9 cellular contexts compared by ENCODE assay signal in the genomic region with DNA sequence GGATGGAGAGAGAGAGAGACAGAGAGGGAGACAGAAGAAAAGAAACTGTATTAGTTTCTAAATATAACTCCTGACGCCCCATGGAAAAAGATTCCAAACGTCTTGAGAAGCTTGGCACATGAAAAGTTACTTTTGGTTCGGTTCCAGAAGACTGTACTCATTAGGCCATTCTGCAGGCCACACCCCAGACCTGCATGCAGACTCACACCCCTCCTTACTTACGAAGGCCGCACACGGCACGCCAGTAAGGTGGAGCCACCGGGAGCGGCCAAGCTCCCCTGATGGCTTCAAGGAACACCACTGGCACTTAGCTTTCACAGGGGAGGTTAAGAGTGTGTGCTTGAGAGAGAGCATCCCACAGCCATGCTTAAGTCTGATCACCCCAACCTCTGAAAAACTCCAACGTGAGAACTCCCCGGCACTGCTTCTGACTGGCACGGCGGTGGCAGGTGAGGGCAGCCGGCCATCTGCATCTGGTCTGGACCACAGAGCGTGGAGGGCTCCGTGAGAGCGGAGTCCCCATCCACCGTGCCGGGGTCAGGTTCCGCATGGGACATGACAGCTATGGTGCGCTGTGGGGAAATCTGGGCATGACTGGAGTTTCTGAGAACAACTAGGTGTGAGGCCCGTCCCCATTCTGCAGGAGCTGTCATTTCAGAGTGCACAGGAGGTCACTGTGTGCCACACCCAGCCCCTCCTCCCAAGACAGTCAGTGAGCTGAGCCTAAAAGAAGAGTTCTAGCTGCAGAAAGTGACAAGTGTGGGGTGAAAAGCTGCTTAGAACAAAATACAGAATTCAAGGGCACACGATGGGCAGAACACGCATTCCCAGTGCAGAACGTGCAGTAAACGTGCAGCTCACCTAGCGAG.
DNase-seq lines count a peak whose midpoint lies in the region; ATAC-seq and TF ChIP-seq lines count a peak whose summit lies in the region.
"Had no signal": no experiment of that assay in that cellular context is flagged by ENCODE, and none has a peak within 500 bp of the region (broad histone marks: within the 10 kb centered on the region; RNA-seq: fewer than 3 reads in every experiment).

No MANE protein-coding gene starts in this region.

- H3K4me3 Mint-ChIP-seq in activated T-cell treated with anti-CD3 and anti-CD28 coated beads, Interleukin-2, amount 50 U/mL, for 24 hours, result no peak overlapping the region
- peak overlapping the region; percentile 67 for H3K4me3 Mint-ChIP-seq in type B pancreatic cell

- TF ChIP-seq CTCF in mucosa of descending colon (IDR thresholded peaks at IDR 0.05) (no peak), type B pancreatic cell (conservative IDR thresholded peaks at IDR 0.05) (no peak)

- no peak for DNase-seq in activated T-cell treated with anti-CD3 and anti-CD28 coated beads, Interleukin-2, amount 50 U/mL, for 24 hours
- DNase-seq in activated T-cell treated with anti-CD3 and anti-CD28 coated beads for 4 hours, result no peak
- DNase-seq in mucosa of descending colon, result peak; percentile 81 to 84 (median 83)
- no peak for DNase-seq in type B pancreatic cell (ENCODE audit: extremely low spot score, unreplicated experiment)
- DNase-seq in stimulated activated CD4-positive, alpha-beta T cell treated with anti-CD3 and anti-CD28 coated beads, Interleukin-4, amount 100 ng/mL, for 4 hours, result no peak
- DNase-seq in NCI-H1436 (lab: John Stamatoyannopoulos, UW), result no peak

- H3K4me3 ChIP-seq in mucosa of descending colon, result no peak overlapping the region
- H3K4me3 ChIP-seq: SK-N-MC had no signal

- peaks cover 100% of the 10 kb centered on the region for H3K36me3 Mint-ChIP-seq in activated T-cell treated with anti-CD3 and anti-CD28 coated beads, Interleukin-2, amount 50 U/mL, for 24 hours (ENCODE audit: low read depth)
- H3K36me3 Mint-ChIP-seq in type B pancreatic cell, result peaks cover 30% of the 10 kb centered on the region

- H3K4me1 ChIP-seq in mucosa of descending colon (ENCODE audit: low read depth), result peaks cover 46% of the 10 kb centered on the region

- peak overlapping the region; percentile 100 for H3K27ac Mint-ChIP-seq in activated T-cell treated with anti-CD3 and anti-CD28 coated beads, Interleukin-2, amount 50 U/mL, for 24 hours
- H3K27ac Mint-ChIP-seq in type B pancreatic cell, result peak overlapping the region; percentile 97

- H3K9me3 ChIP-seq in mucosa of descending colon, result no peaks in the 10 kb centered on the region

- peaks cover 6% of the 10 kb centered on the region for H3K36me3 ChIP-seq in mucosa of descending colon (ENCODE audit: low read depth)

- no peaks in the 10 kb centered on the region for H3K27me3 Mint-ChIP-seq in activated T-cell treated with anti-CD3 and anti-CD28 coated beads, Interleukin-2, amount 50 U/mL, for 24 hours
- no peaks in the 10 kb centered on the region for H3K27me3 Mint-ChIP-seq in type B pancreatic cell

- H3K27ac ChIP-seq in cingulate gyrus (ENCODE audit: low read depth, low read length), result peak overlapping the region; percentile 98
- H3K27ac ChIP-seq: SK-N-MC had no signal

- H3K9me3 Mint-ChIP-seq in activated T-cell treated with anti-CD3 and anti-CD28 coated beads, Interleukin-2, amount 50 U/mL, for 24 hours, result no peaks in the 10 kb centered on the region
- H3K9me3 Mint-ChIP-seq in type B pancreatic cell, result no peaks in the 10 kb centered on the region

- intact Hi-C loops in mucosa of descending colon (cut with DNase I, micrococcal nuclease), result loop anchor here in 1 of 2 donors (10.0 kb wide), 1 partner anchor 59 kb away; the partner anchor contains the start of gene MYH9

- peak; percentile 82 for ATAC-seq in mucosa of descending colon
- ATAC-seq in HG03342 (IDR thresholded peaks at IDR 0.05; ENCODE audit: unreplicated experiment), result no peak

- H3K4me1 Mint-ChIP-seq in activated T-cell treated with anti-CD3 and anti-CD28 coated beads, Interleukin-2, amount 50 U/mL, for 24 hours (ENCODE audit: low read depth), result peaks cover 44% of the 10 kb centered on the region
- H3K4me1 Mint-ChIP-seq in type B pancreatic cell (ENCODE audit: unreplicated experiment), result peaks cover 43% of the 10 kb centered on the region

Comparison
In these comparisons a context has a peak if more than half of its experiments do, and no peak if none do; other contexts are left out.
1. DNase-seq: peak in mucosa of descending colon (3 of 3); none in activated T-cell treated with anti-CD3 and anti-CD28 coated beads, Interleukin-2, amount 50 U/mL, for 24 hours (single experiment), activated T-cell treated with anti-CD3 and anti-CD28 coated beads for 4 hours (single experiment), type B pancreatic cell (single experiment), stimulated activated CD4-positive, alpha-beta T cell treated with anti-CD3 and anti-CD28 coated beads, Interleukin-4, amount 100 ng/mL, for 4 hours (0 of 2) and NCI-H1436 (single experiment).